1 cellular context compared by ENCODE assay signal in genomic region chr15:29139540-29140459, GRCh38.
A peak's percentile ranks its signal among the peaks of the same experiment; 100 is the strongest.
TF ChIP-seq lines count a peak whose summit lies in the region.

No MANE protein-coding gene starts in this region.

TF ChIP-seq in GM23338, 12 proteins besides CTCF, POLR2A, EP300 and RAD21 (continued from another document):
- TF ChIP-seq, protein P1, sequence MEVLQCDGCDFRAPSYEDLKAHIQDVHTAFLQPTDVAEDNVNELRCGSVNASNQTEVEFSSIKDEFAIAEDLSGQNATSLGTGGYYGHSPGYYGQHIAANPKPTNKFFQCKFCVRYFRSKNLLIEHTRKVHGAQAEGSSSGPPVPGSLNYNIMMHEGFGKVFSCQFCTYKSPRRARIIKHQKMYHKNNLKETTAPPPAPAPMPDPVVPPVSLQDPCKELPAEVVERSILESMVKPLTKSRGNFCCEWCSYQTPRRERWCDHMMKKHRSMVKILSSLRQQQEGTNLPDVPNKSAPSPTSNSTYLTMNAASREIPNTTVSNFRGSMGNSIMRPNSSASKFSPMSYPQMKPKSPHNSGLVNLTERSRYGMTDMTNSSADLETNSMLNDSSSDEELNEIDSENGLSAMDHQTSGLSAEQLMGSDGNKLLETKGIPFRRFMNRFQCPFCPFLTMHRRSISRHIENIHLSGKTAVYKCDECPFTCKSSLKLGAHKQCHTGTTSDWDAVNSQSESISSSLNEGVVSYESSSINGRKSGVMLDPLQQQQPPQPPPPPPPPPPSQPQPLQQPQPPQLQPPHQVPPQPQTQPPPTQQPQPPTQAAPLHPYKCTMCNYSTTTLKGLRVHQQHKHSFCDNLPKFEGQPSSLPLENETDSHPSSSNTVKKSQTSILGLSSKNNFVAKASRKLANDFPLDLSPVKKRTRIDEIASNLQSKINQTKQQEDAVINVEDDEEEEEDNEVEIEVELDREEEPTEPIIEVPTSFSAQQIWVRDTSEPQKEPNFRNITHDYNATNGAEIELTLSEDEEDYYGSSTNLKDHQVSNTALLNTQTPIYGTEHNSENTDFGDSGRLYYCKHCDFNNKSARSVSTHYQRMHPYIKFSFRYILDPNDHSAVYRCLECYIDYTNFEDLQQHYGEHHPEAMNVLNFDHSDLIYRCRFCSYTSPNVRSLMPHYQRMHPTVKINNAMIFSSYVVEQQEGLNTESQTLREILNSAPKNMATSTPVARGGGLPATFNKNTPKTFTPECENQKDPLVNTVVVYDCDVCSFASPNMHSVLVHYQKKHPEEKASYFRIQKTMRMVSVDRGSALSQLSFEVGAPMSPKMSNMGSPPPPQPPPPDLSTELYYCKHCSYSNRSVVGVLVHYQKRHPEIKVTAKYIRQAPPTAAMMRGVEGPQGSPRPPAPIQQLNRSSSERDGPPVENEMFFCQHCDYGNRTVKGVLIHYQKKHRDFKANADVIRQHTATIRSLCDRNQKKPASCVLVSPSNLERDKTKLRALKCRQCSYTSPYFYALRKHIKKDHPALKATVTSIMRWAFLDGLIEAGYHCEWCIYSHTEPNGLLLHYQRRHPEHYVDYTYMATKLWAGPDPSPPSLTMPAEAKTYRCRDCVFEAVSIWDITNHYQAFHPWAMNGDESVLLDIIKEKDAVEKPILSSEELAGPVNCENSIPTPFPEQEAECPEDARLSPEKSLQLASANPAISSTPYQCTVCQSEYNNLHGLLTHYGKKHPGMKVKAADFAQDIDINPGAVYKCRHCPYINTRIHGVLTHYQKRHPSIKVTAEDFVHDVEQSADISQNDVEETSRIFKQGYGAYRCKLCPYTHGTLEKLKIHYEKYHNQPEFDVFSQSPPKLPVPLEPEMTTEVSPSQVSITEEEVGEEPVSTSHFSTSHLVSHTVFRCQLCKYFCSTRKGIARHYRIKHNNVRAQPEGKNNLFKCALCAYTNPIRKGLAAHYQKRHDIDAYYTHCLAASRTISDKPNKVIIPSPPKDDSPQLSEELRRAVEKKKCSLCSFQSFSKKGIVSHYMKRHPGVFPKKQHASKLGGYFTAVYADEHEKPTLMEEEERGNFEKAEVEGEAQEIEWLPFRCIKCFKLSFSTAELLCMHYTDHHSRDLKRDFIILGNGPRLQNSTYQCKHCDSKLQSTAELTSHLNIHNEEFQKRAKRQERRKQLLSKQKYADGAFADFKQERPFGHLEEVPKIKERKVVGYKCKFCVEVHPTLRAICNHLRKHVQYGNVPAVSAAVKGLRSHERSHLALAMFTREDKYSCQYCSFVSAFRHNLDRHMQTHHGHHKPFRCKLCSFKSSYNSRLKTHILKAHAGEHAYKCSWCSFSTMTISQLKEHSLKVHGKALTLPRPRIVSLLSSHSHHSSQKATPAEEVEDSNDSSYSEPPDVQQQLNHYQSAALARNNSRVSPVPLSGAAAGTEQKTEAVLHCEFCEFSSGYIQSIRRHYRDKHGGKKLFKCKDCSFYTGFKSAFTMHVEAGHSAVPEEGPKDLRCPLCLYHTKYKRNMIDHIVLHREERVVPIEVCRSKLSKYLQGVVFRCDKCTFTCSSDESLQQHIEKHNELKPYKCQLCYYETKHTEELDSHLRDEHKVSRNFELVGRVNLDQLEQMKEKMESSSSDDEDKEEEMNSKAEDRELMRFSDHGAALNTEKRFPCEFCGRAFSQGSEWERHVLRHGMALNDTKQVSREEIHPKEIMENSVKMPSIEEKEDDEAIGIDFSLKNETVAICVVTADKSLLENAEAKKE (CRISPR knock-in tag; IDR thresholded peaks at IDR 0.05), result peak; percentile 44
- TF ChIP-seq, protein P2, sequence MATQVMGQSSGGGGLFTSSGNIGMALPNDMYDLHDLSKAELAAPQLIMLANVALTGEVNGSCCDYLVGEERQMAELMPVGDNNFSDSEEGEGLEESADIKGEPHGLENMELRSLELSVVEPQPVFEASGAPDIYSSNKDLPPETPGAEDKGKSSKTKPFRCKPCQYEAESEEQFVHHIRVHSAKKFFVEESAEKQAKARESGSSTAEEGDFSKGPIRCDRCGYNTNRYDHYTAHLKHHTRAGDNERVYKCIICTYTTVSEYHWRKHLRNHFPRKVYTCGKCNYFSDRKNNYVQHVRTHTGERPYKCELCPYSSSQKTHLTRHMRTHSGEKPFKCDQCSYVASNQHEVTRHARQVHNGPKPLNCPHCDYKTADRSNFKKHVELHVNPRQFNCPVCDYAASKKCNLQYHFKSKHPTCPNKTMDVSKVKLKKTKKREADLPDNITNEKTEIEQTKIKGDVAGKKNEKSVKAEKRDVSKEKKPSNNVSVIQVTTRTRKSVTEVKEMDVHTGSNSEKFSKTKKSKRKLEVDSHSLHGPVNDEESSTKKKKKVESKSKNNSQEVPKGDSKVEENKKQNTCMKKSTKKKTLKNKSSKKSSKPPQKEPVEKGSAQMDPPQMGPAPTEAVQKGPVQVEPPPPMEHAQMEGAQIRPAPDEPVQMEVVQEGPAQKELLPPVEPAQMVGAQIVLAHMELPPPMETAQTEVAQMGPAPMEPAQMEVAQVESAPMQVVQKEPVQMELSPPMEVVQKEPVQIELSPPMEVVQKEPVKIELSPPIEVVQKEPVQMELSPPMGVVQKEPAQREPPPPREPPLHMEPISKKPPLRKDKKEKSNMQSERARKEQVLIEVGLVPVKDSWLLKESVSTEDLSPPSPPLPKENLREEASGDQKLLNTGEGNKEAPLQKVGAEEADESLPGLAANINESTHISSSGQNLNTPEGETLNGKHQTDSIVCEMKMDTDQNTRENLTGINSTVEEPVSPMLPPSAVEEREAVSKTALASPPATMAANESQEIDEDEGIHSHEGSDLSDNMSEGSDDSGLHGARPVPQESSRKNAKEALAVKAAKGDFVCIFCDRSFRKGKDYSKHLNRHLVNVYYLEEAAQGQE (IDR thresholded peaks at IDR 0.05; ENCODE audit: unreplicated experiment), result no peak
- TF ChIP-seq EZH2phosphoT487 (IDR thresholded peaks at IDR 0.05; ENCODE audit: unreplicated experiment), result no peak
